11 cellular contexts compared by ENCODE assay signal in the genomic region with DNA sequence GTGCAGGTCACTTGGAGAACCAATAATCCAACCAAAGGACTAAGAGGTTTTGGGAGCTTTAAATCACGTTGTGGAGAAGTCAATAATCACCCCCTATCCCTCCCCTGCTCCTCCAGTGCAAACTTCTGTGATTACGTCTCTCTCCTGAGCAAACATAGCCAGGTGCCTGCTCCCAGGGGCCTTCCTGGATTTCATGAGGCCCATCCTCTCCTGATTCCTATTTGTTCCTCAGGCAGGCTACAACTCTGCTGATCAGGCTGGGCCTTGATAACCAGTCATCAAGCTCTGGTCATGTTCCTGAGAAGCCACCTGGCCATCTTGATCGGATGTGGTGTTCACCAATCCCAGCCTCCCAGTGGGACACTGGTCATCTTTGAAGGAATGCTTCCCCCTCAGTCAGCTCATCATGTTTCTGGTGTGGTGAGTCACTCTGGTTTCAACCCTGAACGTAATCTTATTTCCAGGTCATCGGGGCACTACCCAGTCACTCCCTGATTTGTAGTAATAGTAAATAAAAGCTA. TPM values are rescaled to one million over a fixed set of nuclear protein-coding genes. Genes with fewer than 3 reads are reported as not detected.
A peak's percentile ranks its signal among the peaks of the same experiment; 100 is the strongest.
DNase-seq lines count a peak whose midpoint lies in the region; TF ChIP-seq lines count a peak whose summit lies in the region.
"Had no signal": no experiment of that assay in that cellular context is flagged by ENCODE, and none has a peak within 500 bp of the region (broad histone marks: within the 10 kb centered on the region; RNA-seq: fewer than 3 reads in every experiment).

No MANE protein-coding gene starts in this region.

- H3K27me3 ChIP-seq in SK-N-SH (ENCODE audit: insufficient read depth) (no peaks in the 10 kb centered on the region), right atrium auricular region (no peaks in the 10 kb centered on the region), testis (no peaks in the 10 kb centered on the region)

- intact Hi-C loops in cardiac septum (cut with DNase I) (loop anchor here (5.0 kb wide), 1 partner anchor 96 kb away; no protein-coding TSS in a partner anchor), testis (cut with DNase I; ENCODE audit: low total_unique reads) (no loop called here)

- CTCF ChIA-PET in SK-N-SH (lab: Yijun Ruan, JAX): interaction anchor here (0.5 kb wide), 1 partner anchor 385 kb away, joined by 3 read pairs; no protein-coding TSS in a partner anchor

- H3K9me3 ChIP-seq in SK-N-SH (no peaks in the 10 kb centered on the region; the same call in 1 of the 2 replicates), right atrium auricular region (no peaks in the 10 kb centered on the region), testis (no peaks in the 10 kb centered on the region)

- H3K9me2 ChIP-seq in SK-N-SH: no peaks in the 10 kb centered on the region

- H3F3A ChIP-seq in SK-N-SH (replicated peaks; ENCODE audit: insufficient read depth): no peaks in the 10 kb centered on the region

- no peak overlapping the region for H2AFZ ChIP-seq in SK-N-SH (ENCODE audit: low read depth)

- H3K36me3 ChIP-seq in SK-N-SH (replicated peaks in 1 of 2; ENCODE audit: control insufficient read depth in 1 of 2, insufficient read depth in 2 of 2, low read length in 1 of 2) (no peaks in the 10 kb centered on the region), right atrium auricular region (no peaks in the 10 kb centered on the region), testis (ENCODE audit: low read depth, missing control alignments) (no peaks in the 10 kb centered on the region)

- H3K4me3 ChIP-seq in SK-N-SH (ENCODE audit: low read depth in 2 of 2, low read length in 1 of 2) (no peak overlapping the region), fibroblast of villous mesenchyme (ENCODE audit: low read depth, low read length) (no peak overlapping the region), right atrium auricular region (no peak overlapping the region), testis (no peak overlapping the region)
- H3K4me3 ChIP-seq: skin epidermis had no signal

- TF ChIP-seq CTCF in SK-N-SH (IDR thresholded peaks at IDR 0.05) (no peak), fibroblast of villous mesenchyme (IDR thresholded peaks at IDR 0.05; ENCODE audit: insufficient read depth, low read depth, low read length) (no peak), right atrium auricular region (IDR thresholded peaks at IDR 0.05) (no peak), testis (IDR thresholded peaks at IDR 0.05) (no peak)

- TF ChIP-seq RAD21 in SK-N-SH (IDR thresholded peaks at IDR 0.05; ENCODE audit: low read length): no peak

- H3K27ac ChIP-seq in SK-N-SH (ENCODE audit: low read depth in 2 of 2, low read length in 1 of 2): no peak overlapping the region
- no peak overlapping the region for H3K27ac ChIP-seq in right atrium auricular region
- no peak overlapping the region for H3K27ac ChIP-seq in testis

- POLR2A ChIA-PET in SK-N-SH (lab: Yijun Ruan, JAX): interaction anchor here (1.0 kb wide), 1 partner anchor 104 kb away, joined by 3 read pairs; the partner anchor contains the start of gene AP3S2

- H3K9ac ChIP-seq in SK-N-SH: no peak overlapping the region

- DNase-seq in 8988T (peak; percentile 37), HPDE6-E6E7 (ENCODE audit: extremely low spot score) (peak; percentile 86), SK-N-SH (no peak), fibroblast of villous mesenchyme (ENCODE audit: low read depth) (peak; percentile 67), dedifferentiated amniotic fluid mesenchymal stem cell (ENCODE audit: extremely low spot score) (no peak), cardiac septum (ENCODE audit: low spot score) (no peak), right atrium auricular region (ENCODE audit: low spot score) (no peak), testis (no peak)
- DNase-seq: activated B cell treated with CpG ODN at 0.5 μM for 24 hours; stimulated activated naive CD8-positive, alpha-beta T cell treated with anti-CD3 and anti-CD28 coated beads, Interleukin-15, amount 100 ng/mL, for 72 hours had no signal

- peaks cover 9% of the 10 kb centered on the region; the same call in 1 of the 2 replicates for H3K79me2 ChIP-seq in SK-N-SH (ENCODE audit: insufficient read depth)

- H3K4me2 ChIP-seq in SK-N-SH: no peak overlapping the region

- no peak for TF ChIP-seq POLR2A in testis (IDR thresholded peaks at IDR 0.05)

- no peak for TF ChIP-seq EP300 in SK-N-SH (IDR thresholded peaks at IDR 0.05; ENCODE audit: borderline replicate concordance in 1 of 2, low read depth in 1 of 2, low read length in 1 of 2)

- 59% methylated on average over 5 of the region's 5 CpGs for WGBS in SK-N-SH (ENCODE audit: low lambda C conversion rate)
- WGBS in testis, 2 donors: 67 to 69% methylated on average over 5 of the region's 5 CpGs

- H3K4me1 ChIP-seq in SK-N-SH (ENCODE audit: control insufficient read depth in 1 of 2, insufficient read depth in 2 of 2, low read depth in 1 of 2, low read length in 1 of 2) (peaks cover 0 to 13% of the 10 kb centered on the region in 2 experiments; a peak in 1 of 4 replicates), right atrium auricular region (peaks cover 0 to 24% of the 10 kb centered on the region in 2 donors), testis (peaks cover 6% of the 10 kb centered on the region)

- H4K20me1 ChIP-seq in SK-N-SH (ENCODE audit: insufficient read depth): no peaks in the 10 kb centered on the region

TF ChIP-seq in SK-N-SH, 30 proteins besides CTCF, POLR2A, EP300 and RAD21:
- no peak for TF ChIP-seq RCOR1 (IDR thresholded peaks at IDR 0.05; ENCODE audit: low read length)
- peak; percentile 46; the same call in 1 of the 2 replicates for TF ChIP-seq FOSL2 (IDR thresholded peaks at IDR 0.05; ENCODE audit: borderline replicate concordance, low read depth)

RNA-seq across cellular contexts. Expression of gene ZNF710, which starts 2.9 kb away (rescaled TPM):
- polyA plus RNA-seq in SK-N-SH (2012; rRNA removed) (2.4 and 2.7 TPM in 2 replicates), testis (ENCODE audit: insufficient read depth, low read depth, low replicate concordance) (5.7 TPM)
- polyA plus RNA-seq in SK-N-SH (2012; cell fraction: cytosol; rRNA removed): 2.0 and 2.1 TPM in 2 replicates
- 8.4 and 9.2 TPM in 2 replicates for polyA plus RNA-seq in SK-N-SH (2012; cell fraction: nucleus; rRNA removed)
- total RNA-seq in fibroblast of villous mesenchyme (13.0 and 16.8 TPM in 2 replicates), cardiac septum (3.9 TPM), right atrium auricular region (1 to 10 TPM; 3.4 to 5.2 TPM), testis (1 to 10 TPM; 7.8 to 9.4 TPM)

Comparison
In these comparisons a context has a peak if more than half of its experiments do, and no peak if none do; other contexts are left out.
1. DNase-seq: peak in 8988T (single experiment), HPDE6-E6E7 (single experiment) and fibroblast of villous mesenchyme (single experiment); none in SK-N-SH (single experiment), dedifferentiated amniotic fluid mesenchymal stem cell (single experiment), cardiac septum (single experiment), right atrium auricular region (single experiment) and testis (single experiment).